In genomic region chr1:159845751-159846531, GRCh38 we compare ENCODE assay signal across 31 cellular contexts. TPM values are rescaled to one million over a fixed set of nuclear protein-coding genes. Genes with fewer than 3 reads are reported as not detected.
DNase-seq lines count a peak whose midpoint lies in the region; ATAC-seq, FAIRE-seq and TF ChIP-seq lines count a peak whose summit lies in the region.
"Had no signal": no experiment of that assay in that cellular context is flagged by ENCODE, and none has a peak within 500 bp of the region (broad histone marks: within the 10 kb centered on the region; RNA-seq: fewer than 3 reads in every experiment).

No MANE protein-coding gene starts in this region.

- DNase-seq in MCF 10A (ENCODE audit: unreplicated experiment) (peak; percentile 16), breast epithelium (ENCODE audit: low spot score in 2 of 2) (no peak), iris pigment epithelial cell (ENCODE audit: low read depth) (peak; percentile 61), kidney (no peak), nucleus accumbens (lab: John Stamatoyannopoulos, UW) (no peak), heart left ventricle (no peak)
- DNase-seq in activated CD4-positive, alpha-beta memory T cell treated with anti-CD3 and anti-CD28 coated beads, Interleukin-2, amount 10 ng/mL, durations not matched to agents 7 days and 5 days, result no peak
- DNase-seq: 8988T; activated CD4-positive, alpha-beta T cell treated with anti-CD3 and anti-CD28 coated beads, Interleukin-2, amount 50 U/mL, for 48 hours; activated CD8-positive, alpha-beta memory T cell treated with anti-CD3 and anti-CD28 coated beads, Interleukin-2, amount 50 U/mL, for 48 hours; CD4-positive, alpha-beta memory T cell; dorsolateral prefrontal cortex; foreskin melanocyte; GM23248; NCI-H1048; NCI-H187; occipital lobe; retina; SJCRH30; spleen; stimulated activated CD4-positive, alpha-beta T cell treated with anti-CD3 and anti-CD28 coated beads, Interleukin-2, amount 100 ng/mL, for 48 hours; stimulated activated naive CD4-positive, alpha-beta T cell; T-cell had no signal

- H3K27me3 Mint-ChIP-seq in MCF 10A (ENCODE audit: insufficient read depth, unreplicated experiment) (no peaks in the 10 kb centered on the region), nephron (ENCODE audit: low read depth) (peaks cover 25% of the 10 kb centered on the region)
- peaks cover 12% of the 10 kb centered on the region for H3K27me3 Mint-ChIP-seq in activated CD4-positive, alpha-beta memory T cell treated with anti-CD3 and anti-CD28 coated beads, Interleukin-2, amount 10 ng/mL, durations not matched to agents 7 days and 5 days
- H3K27me3 Mint-ChIP-seq: activated naive CD8-positive, alpha-beta T cell had no signal

- intact Hi-C loops in MCF 10A (cut with micrococcal nuclease) (no loop called here), breast epithelium (cut with DNase I; ENCODE audit: low total_unique reads) (no loop called here), kidney (cut with DNase I) (no loop called here), heart left ventricle (cut with DNase I) (no loop called here)

- H3K9me3 Mint-ChIP-seq in MCF 10A (ENCODE audit: unreplicated experiment), result no peaks in the 10 kb centered on the region
- no peaks in the 10 kb centered on the region for H3K9me3 Mint-ChIP-seq in nephron
- H3K9me3 Mint-ChIP-seq in activated CD4-positive, alpha-beta memory T cell treated with anti-CD3 and anti-CD28 coated beads, Interleukin-2, amount 10 ng/mL, durations not matched to agents 7 days and 5 days, result no peaks in the 10 kb centered on the region
- H3K9me3 Mint-ChIP-seq: CD4-positive, alpha-beta memory T cell; memory B cell; T-cell had no signal

- no peak overlapping the region for H3K27ac Mint-ChIP-seq in MCF 10A (ENCODE audit: low read depth, unreplicated experiment)
- H3K27ac Mint-ChIP-seq in nephron, result peak overlapping the region; percentile 50 to 93 (median 84)
- no peak overlapping the region for H3K27ac Mint-ChIP-seq in activated CD4-positive, alpha-beta memory T cell treated with anti-CD3 and anti-CD28 coated beads, Interleukin-2, amount 10 ng/mL, durations not matched to agents 7 days and 5 days
- H3K27ac Mint-ChIP-seq: activated naive CD8-positive, alpha-beta T cell; CD4-positive, alpha-beta memory T cell; memory B cell; T-cell had no signal

- WGBS in heart left ventricle, 4 donors, result 85 to 93% (median 89%) methylated on average over 11 of the region's 11 CpGs

- H3K4me1 ChIP-seq in breast epithelium, result no peaks in the 10 kb centered on the region
- H3K4me1 ChIP-seq in kidney (ENCODE audit: control insufficient read depth in 1 of 2, insufficient read depth in 1 of 2, low read depth in 1 of 2, low read length in 2 of 2), result peaks cover 0 to 2% of the 10 kb centered on the region in 2 donors
- H3K4me1 ChIP-seq in heart left ventricle, result peaks cover 0 to 15% (median 0%) of the 10 kb centered on the region in 12 donors
- H3K4me1 ChIP-seq: SJCRH30 had no signal

- POLR2A ChIA-PET in MCF 10A (lab: Yijun Ruan, JAX), result interaction anchor here (0.7 to 2.0 kb wide), 4 partner anchors 9 to 186 kb away, joined by 3 to 4 read pairs (median 4); partner anchors contain the start of gene PIGM
- POLR2A ChIA-PET in activated CD4-positive, alpha-beta memory T cell treated with anti-CD3 and anti-CD28 coated beads, Interleukin-2, amount 10 ng/mL, durations not matched to agents 7 days and 5 days (lab: Charles Lee), result no interaction called here

- H3K27me3 ChIP-seq in breast epithelium (no peaks in the 10 kb centered on the region), heart left ventricle (no peaks in the 10 kb centered on the region)
- H3K27me3 ChIP-seq: dorsolateral prefrontal cortex, SJCRH30, spleen had no signal

- FAIRE-seq in kidney (lab: Jason Lieb, UNC), result no peak

- H3K4me3 Mint-ChIP-seq in MCF 10A (ENCODE audit: unreplicated experiment) (no peak overlapping the region), nephron (peak overlapping the region; percentile 9 to 71 (median 46))
- no peak overlapping the region for H3K4me3 Mint-ChIP-seq in activated CD4-positive, alpha-beta memory T cell treated with anti-CD3 and anti-CD28 coated beads, Interleukin-2, amount 10 ng/mL, durations not matched to agents 7 days and 5 days
- H3K4me3 Mint-ChIP-seq: activated naive CD8-positive, alpha-beta T cell; CD4-positive, alpha-beta memory T cell; memory B cell; T-cell had no signal

- TF ChIP-seq CTCF in MCF 10A (IDR thresholded peaks at IDR 0.05; ENCODE audit: unreplicated experiment), result no peak
- TF ChIP-seq CTCF in breast epithelium (IDR thresholded peaks at IDR 0.05), result no peak
- no peak for TF ChIP-seq CTCF in nephron (IDR thresholded peaks at IDR 0.05; ENCODE audit: unreplicated experiment in 3 of 3)
- TF ChIP-seq CTCF in kidney (IDR thresholded peaks at IDR 0.05; ENCODE audit: borderline replicate concordance, extremely low read depth, insufficient read depth), result no peak
- TF ChIP-seq CTCF in heart left ventricle (IDR thresholded peaks at IDR 0.05), result no peak

- BruUV-seq in MCF 10A (replicated peaks; lab: Mats Ljungman, UMichigan), result no TSS peak

- no peak overlapping the region for H3K9ac ChIP-seq in kidney (ENCODE audit: low read length in 2 of 2)
- H3K9ac ChIP-seq: GM23248 had no signal

- H3K9me3 ChIP-seq in breast epithelium (no peaks in the 10 kb centered on the region), kidney (ENCODE audit: control insufficient read depth in 1 of 2, low read length in 2 of 2) (no peaks in the 10 kb centered on the region), heart left ventricle (no peaks in the 10 kb centered on the region)
- H3K9me3 ChIP-seq: SJCRH30, spleen had no signal

- H3K36me3 ChIP-seq in breast epithelium (no peaks in the 10 kb centered on the region), kidney (ENCODE audit: control insufficient read depth in 1 of 2, insufficient read depth in 2 of 2, low read length in 2 of 2) (no peaks in the 10 kb centered on the region), heart left ventricle (no peaks in the 10 kb centered on the region)
- H3K36me3 ChIP-seq: SJCRH30, spleen had no signal

- CTCF ChIA-PET in MCF 10A (lab: Yijun Ruan, JAX), result interaction anchor here (0.6 to 3.0 kb wide), 8 partner anchors 10 to 719 kb away, joined by 3 to 17 read pairs (median 3); partner anchors contain the start of gene VSIG8
- CTCF ChIA-PET in activated CD4-positive, alpha-beta memory T cell treated with anti-CD3 and anti-CD28 coated beads, Interleukin-2, amount 10 ng/mL, durations not matched to agents 7 days and 5 days (lab: Charles Lee), result no interaction called here

- H3K4me1 Mint-ChIP-seq in MCF 10A (ENCODE audit: insufficient read depth, unreplicated experiment), result peaks cover 34% of the 10 kb centered on the region
- peaks cover 15% of the 10 kb centered on the region for H3K4me1 Mint-ChIP-seq in nephron
- H3K4me1 Mint-ChIP-seq in activated CD4-positive, alpha-beta memory T cell treated with anti-CD3 and anti-CD28 coated beads, Interleukin-2, amount 10 ng/mL, durations not matched to agents 7 days and 5 days, result no peaks in the 10 kb centered on the region
- H3K4me1 Mint-ChIP-seq: memory B cell had no signal

- no peaks in the 10 kb centered on the region for H3K36me3 Mint-ChIP-seq in MCF 10A (ENCODE audit: insufficient read depth, unreplicated experiment)
- H3K36me3 Mint-ChIP-seq in nephron (ENCODE audit: low read depth), result no peaks in the 10 kb centered on the region
- H3K36me3 Mint-ChIP-seq in activated CD4-positive, alpha-beta memory T cell treated with anti-CD3 and anti-CD28 coated beads, Interleukin-2, amount 10 ng/mL, durations not matched to agents 7 days and 5 days (ENCODE audit: low read depth), result no peaks in the 10 kb centered on the region

- TF ChIP-seq POLR2A in breast epithelium (IDR thresholded peaks at IDR 0.05) (no peak), heart left ventricle (IDR thresholded peaks at IDR 0.05) (no peak)

- H3K27ac ChIP-seq in breast epithelium, result no peak overlapping the region
- H3K27ac ChIP-seq in kidney (ENCODE audit: low read depth in 2 of 2, low read length in 2 of 2), result no peak overlapping the region
- no peak overlapping the region for H3K27ac ChIP-seq in heart left ventricle
- H3K27ac ChIP-seq: dorsolateral prefrontal cortex, epithelial cell of prostate, GM23248, SJCRH30, spleen had no signal

- H3K4me3 ChIP-seq in breast epithelium, result no peak overlapping the region
- H3K4me3 ChIP-seq in kidney (ENCODE audit: low read length in 2 of 2), result no peak overlapping the region
- H3K4me3 ChIP-seq in heart left ventricle, result no peak overlapping the region
- H3K4me3 ChIP-seq: dorsolateral prefrontal cortex, GM23248, SJCRH30, spleen had no signal

- no peak for ATAC-seq in heart left ventricle
- ATAC-seq: T-cell had no signal

RNA-seq across cellular contexts. Expression of gene VSIG8, which starts 16.5 kb away (rescaled TPM):
- total RNA-seq in MCF 10A (2022) (not detected in 2 replicates), breast epithelium (under 1 TPM in 2 of 3 donors, not detected in 1; 0.15 to 0.16 TPM), kidney (not detected), heart left ventricle (not detected)
- polyA plus RNA-seq in kidney (ENCODE audit: insufficient read depth, low read depth, low replicate concordance) (8.1 TPM), heart left ventricle (under 1 TPM in 1 of 2 donors, not detected in 1; 0.27 TPM)
- not detected for total RNA-seq in activated CD4-positive, alpha-beta memory T cell treated with anti-CD3 and anti-CD28 coated beads, Interleukin-2, amount 10 ng/mL, durations not matched to agents 7 days and 5 days
- total RNA-seq: CD4-positive, alpha-beta memory T cell; G401; GM23248; kidney epithelial cell; myocyte; occipital lobe; SJCRH30; T-cell had no signal
- polyA plus RNA-seq: CD4-positive, alpha-beta memory T cell; GM23248 had no signal

RNA-seq across cellular contexts. Expression of gene SLAMF8, which starts 19.3 kb away (rescaled TPM):
- not detected in 2 replicates for total RNA-seq in MCF 10A (2022)
- 10 to 100 TPM in 2 of 3 donors, 1 to 10 TPM in 1; 2.3 to 15.4 (median 12.3) TPM for total RNA-seq in breast epithelium
- 12.0 TPM for total RNA-seq in kidney
- 1.8 TPM for polyA plus RNA-seq in kidney (ENCODE audit: insufficient read depth, low read depth, low replicate concordance)
- total RNA-seq in activated CD4-positive, alpha-beta memory T cell treated with anti-CD3 and anti-CD28 coated beads, Interleukin-2, amount 10 ng/mL, durations not matched to agents 7 days and 5 days, result under 1 TPM; 0.10 to 0.15 TPM
- 10 to 100 TPM in 1 of 9 donors, 1 to 10 TPM in 7, under 1 TPM in 1; 0.79 to 44.9 (median 1.8) TPM for total RNA-seq in heart left ventricle
- polyA plus RNA-seq in heart left ventricle, result 1 to 10 TPM in 1 of 2 donors, under 1 TPM in 1; 0.50 to 1.5 TPM
- total RNA-seq: G401, GM23248, HT-29, occipital lobe, SJCRH30 had no signal
- polyA plus RNA-seq: CD4-positive, alpha-beta memory T cell; GM23248 had no signal

RNA-seq across cellular contexts. Expression of gene FCRL6, which starts 43.8 kb away (rescaled TPM):
- total RNA-seq in MCF 10A (2022) (not detected in 2 replicates), breast epithelium (1 to 10 TPM in 1 of 3 donors, under 1 TPM in 2; 0.80 to 2.8 (median 0.98) TPM), kidney (1.4 TPM), heart left ventricle (1 to 10 TPM in 2 of 9 donors, under 1 TPM in 1, not detected in 6; 0.21 to 2.0 (median 1.9) TPM)
- polyA plus RNA-seq in kidney (ENCODE audit: insufficient read depth, low read depth, low replicate concordance) (0.45 TPM), heart left ventricle (not detected)
- not detected for total RNA-seq in activated CD4-positive, alpha-beta memory T cell treated with anti-CD3 and anti-CD28 coated beads, Interleukin-2, amount 10 ng/mL, durations not matched to agents 7 days and 5 days
- total RNA-seq: G401, GM23248, HT-29, kidney epithelial cell, myocyte, occipital lobe, SJCRH30 had no signal
- polyA plus RNA-seq: GM23248 had no signal

RNA-seq across cellular contexts. Expression of gene CFAP45, which starts 54.0 kb away (rescaled TPM):
- total RNA-seq in MCF 10A (2022), result 0.32 and 0.40 TPM in 2 replicates
- 1 to 10 TPM in 2 of 3 donors, under 1 TPM in 1; 0.80 to 2.6 (median 2.6) TPM for total RNA-seq in breast epithelium
- total RNA-seq in kidney, result 1.0 TPM
- 14.2 TPM for polyA plus RNA-seq in kidney (ENCODE audit: insufficient read depth, low read depth, low replicate concordance)
- total RNA-seq in activated CD4-positive, alpha-beta memory T cell treated with anti-CD3 and anti-CD28 coated beads, Interleukin-2, amount 10 ng/mL, durations not matched to agents 7 days and 5 days, result 1 to 10 TPM; 1.0 to 1.3 TPM
- 1 to 10 TPM in 1 of 9 donors, under 1 TPM in 6, not detected in 2; 0.31 to 1.8 (median 0.62) TPM for total RNA-seq in heart left ventricle
- polyA plus RNA-seq in heart left ventricle, result 1 to 10 TPM in 1 of 2 donors, under 1 TPM in 1; 0.29 to 1.3 TPM
- total RNA-seq: G401, GM23248, HT-29, myocyte had no signal

Comparison
In these comparisons a context has a peak if more than half of its experiments do, and no peak if none do; other contexts are left out.
1. DNase-seq: peak in MCF 10A (single experiment) and iris pigment epithelial cell (single experiment); none in breast epithelium (0 of 2), kidney (single experiment), activated CD4-positive, alpha-beta memory T cell treated with anti-CD3 and anti-CD28 coated beads, Interleukin-2, amount 10 ng/mL, durations not matched to agents 7 days and 5 days (single experiment), nucleus accumbens (0 of 56) and heart left ventricle (0 of 5).
2. H3K27ac Mint-ChIP-seq: peak in nephron (3 of 3); none in MCF 10A (single experiment) and activated CD4-positive, alpha-beta memory T cell treated with anti-CD3 and anti-CD28 coated beads, Interleukin-2, amount 10 ng/mL, durations not matched to agents 7 days and 5 days (single experiment).
3. H3K4me3 Mint-ChIP-seq: peak in nephron (3 of 3); none in MCF 10A (single experiment) and activated CD4-positive, alpha-beta memory T cell treated with anti-CD3 and anti-CD28 coated beads, Interleukin-2, amount 10 ng/mL, durations not matched to agents 7 days and 5 days (single experiment).